Comparison of ENCODE assay signal across 9 cellular contexts in genomic region chr16:154223-155030, GRCh38. TPM values are rescaled to one million over a fixed set of nuclear protein-coding genes. Genes with fewer than 3 reads are reported as not detected.
DNase-seq lines count a peak whose midpoint lies in the region; ATAC-seq and TF ChIP-seq lines count a peak whose summit lies in the region.
"Had no signal": no experiment of that assay in that cellular context is flagged by ENCODE, and none has a peak within 500 bp of the region (broad histone marks: within the 10 kb centered on the region; RNA-seq: fewer than 3 reads in every experiment).

No MANE protein-coding gene starts in this region.

- H3K9ac ChIP-seq in smooth muscle cell (ENCODE audit: low read depth), result no peak overlapping the region

- H3K4me1 ChIP-seq in GM23338 (ENCODE audit: insufficient read depth) (peaks cover 5% of the 10 kb centered on the region; the same call in 1 of the 2 replicates), iPS DF 6.9 (ENCODE audit: control insufficient read depth, insufficient read depth, low read length) (no peaks in the 10 kb centered on the region), smooth muscle cell (ENCODE audit: low read depth) (peaks cover 8% of the 10 kb centered on the region)

- 0 out of 2 replicates have a peak, but pooled peaks cover 6% of the 10 kb centered on the region for H3F3A ChIP-seq in GM23338 (replicated peaks; ENCODE audit: low read depth)
- H3F3A ChIP-seq in smooth muscle cell (ENCODE audit: low read depth), result no peaks in the 10 kb centered on the region

- H3K36me3 Mint-ChIP-seq in GM23338 (ENCODE audit: low read depth), result no peaks in the 10 kb centered on the region
- no peaks in the 10 kb centered on the region for H3K36me3 Mint-ChIP-seq in activated naive CD8-positive, alpha-beta T cell treated with anti-CD3 and anti-CD28 coated beads for 36 hours

- TF ChIP-seq CTCF in GM23338 (conservative IDR thresholded peaks at IDR 0.05; ENCODE audit: low read depth in 2 of 2), result no peak
- no peak for TF ChIP-seq CTCF in smooth muscle cell (IDR thresholded peaks at IDR 0.05; ENCODE audit: borderline replicate concordance, insufficient read depth, poor library complexity, severe bottlenecking)

- peak overlapping the region; percentile 82 for H3K4me3 Mint-ChIP-seq in GM23338
- H3K4me3 Mint-ChIP-seq in activated naive CD8-positive, alpha-beta T cell treated with anti-CD3 and anti-CD28 coated beads for 36 hours, result peak overlapping the region; percentile 60

- no peak overlapping the region for H3K27ac Mint-ChIP-seq in GM23338
- no peak overlapping the region for H3K27ac Mint-ChIP-seq in activated naive CD8-positive, alpha-beta T cell treated with anti-CD3 and anti-CD28 coated beads for 36 hours

- H3K36me3 ChIP-seq in GM23338 (ENCODE audit: insufficient read depth) (no peaks in the 10 kb centered on the region), iPS DF 6.9 (ENCODE audit: control insufficient read depth, insufficient read depth, low read length) (no peaks in the 10 kb centered on the region), smooth muscle cell (ENCODE audit: low read depth) (no peaks in the 10 kb centered on the region)

- DNase-seq in ACHN, result peak; percentile 52
- peak; percentile 69 for DNase-seq in GM23338 (ENCODE audit: low spot score)
- peak; percentile 47 for DNase-seq in activated naive CD8-positive, alpha-beta T cell treated with anti-CD3 and anti-CD28 coated beads for 36 hours
- DNase-seq in iPS DF 6.9 (ENCODE audit: low read depth, low spot score), result no peak
- DNase-seq in smooth muscle cell (lab: John Stamatoyannopoulos, UW; ENCODE audit: unreplicated experiment), result no peak
- no peak for DNase-seq in putamen (ENCODE audit: low spot score)
- DNase-seq in SIG-M5 (lab: John Stamatoyannopoulos, UW), result no peak

- H3K4me3 ChIP-seq in GM23338 (peak overlapping the region; percentile 85), iPS DF 6.9 (ENCODE audit: low read length) (peak overlapping the region; percentile 83; the same call in 1 of the 2 replicates), smooth muscle cell (peak overlapping the region; percentile 68)

- H4K20me1 ChIP-seq in GM23338 (replicated peaks; ENCODE audit: insufficient read depth) (0 out of 2 replicates have a peak, but pooled peaks cover 3% of the 10 kb centered on the region), smooth muscle cell (ENCODE audit: low read depth) (no peaks in the 10 kb centered on the region)

- peaks cover 4% of the 10 kb centered on the region; the same call in 2 of the 3 replicates for H3K9me3 Mint-ChIP-seq in GM23338
- H3K9me3 Mint-ChIP-seq in activated naive CD8-positive, alpha-beta T cell treated with anti-CD3 and anti-CD28 coated beads for 36 hours, result no peaks in the 10 kb centered on the region

- H3K27me3 Mint-ChIP-seq in GM23338 (ENCODE audit: insufficient read depth, low read depth, poor library complexity), result peaks cover 32% of the 10 kb centered on the region
- H3K27me3 Mint-ChIP-seq in activated naive CD8-positive, alpha-beta T cell treated with anti-CD3 and anti-CD28 coated beads for 36 hours, result peaks cover 53% of the 10 kb centered on the region

- in situ Hi-C loops in ACHN (cut with HindIII; ENCODE audit: low pct_ligation_motif_present, low pct_unique_long_range_greater_than_20kb, low sequenced_read_pairs), result no loop called here

- H2AFZ ChIP-seq in GM23338 (peak overlapping the region; percentile 99), smooth muscle cell (ENCODE audit: low read depth) (peak overlapping the region; percentile 97)

- peaks cover 5% of the 10 kb centered on the region; the same call in 2 of the 3 replicates for H3K4me1 Mint-ChIP-seq in GM23338
- H3K4me1 Mint-ChIP-seq in activated naive CD8-positive, alpha-beta T cell treated with anti-CD3 and anti-CD28 coated beads for 36 hours, result peaks cover 5% of the 10 kb centered on the region

- H3K4me2 ChIP-seq in GM23338 (peak overlapping the region; percentile 98), smooth muscle cell (peak overlapping the region; percentile 97)

- ATAC-seq in GM23338 (peak; percentile 47), HG03469 (IDR thresholded peaks at IDR 0.05; ENCODE audit: unreplicated experiment) (no peak)

- H3K9me3 ChIP-seq in iPS DF 6.9 (ENCODE audit: control insufficient read depth, insufficient read depth, low read length), result no peaks in the 10 kb centered on the region
- no peaks in the 10 kb centered on the region for H3K9me3 ChIP-seq in smooth muscle cell (replicated peaks; ENCODE audit: low read depth)

- H3K27me3 ChIP-seq in GM23338 (ENCODE audit: insufficient read depth) (peaks cover 77% of the 10 kb centered on the region), iPS DF 6.9 (ENCODE audit: control insufficient read depth, insufficient read depth, low read length) (peaks cover 6% of the 10 kb centered on the region), smooth muscle cell (ENCODE audit: low read depth) (peaks cover 44% of the 10 kb centered on the region)

- H3K27ac ChIP-seq in GM23338 (ENCODE audit: low read depth), result no peak overlapping the region
- H3K27ac ChIP-seq in iPS DF 6.9 (ENCODE audit: low read length), result no peak overlapping the region
- no peak overlapping the region for H3K27ac ChIP-seq in smooth muscle cell (ENCODE audit: low read depth)
- H3K27ac ChIP-seq: epithelial cell of prostate had no signal

- no peaks in the 10 kb centered on the region for H3K9me2 ChIP-seq in GM23338 (ENCODE audit: insufficient read depth)

- H3K79me2 ChIP-seq in GM23338 (replicated peaks; ENCODE audit: insufficient read depth) (no peaks in the 10 kb centered on the region), smooth muscle cell (ENCODE audit: low read depth) (no peaks in the 10 kb centered on the region)

- WGBS in iPS DF 6.9 (ENCODE audit: insufficient coverage, insufficient read length), result no CpG with 5 or more reads among the region's 57 CpGs
- 5% methylated on average over 39 of the region's 57 CpGs for WGBS in smooth muscle cell (ENCODE audit: low lambda C conversion rate)

TF ChIP-seq in GM23338, 12 proteins besides CTCF, POLR2A, EP300 and RAD21:
- TF ChIP-seq EZH2 (IDR thresholded peaks at IDR 0.05; ENCODE audit: low read depth, unreplicated experiment) (peak; percentile 65), EZH2phosphoT487 (IDR thresholded peaks at IDR 0.05; ENCODE audit: unreplicated experiment) (no peak), JUNB (IDR thresholded peaks at IDR 0.05; ENCODE audit: unreplicated experiment) (no peak), ZNF114 (CRISPR knock-in tag; IDR thresholded peaks at IDR 0.05) (no peak)
- TF ChIP-seq, protein P1, sequence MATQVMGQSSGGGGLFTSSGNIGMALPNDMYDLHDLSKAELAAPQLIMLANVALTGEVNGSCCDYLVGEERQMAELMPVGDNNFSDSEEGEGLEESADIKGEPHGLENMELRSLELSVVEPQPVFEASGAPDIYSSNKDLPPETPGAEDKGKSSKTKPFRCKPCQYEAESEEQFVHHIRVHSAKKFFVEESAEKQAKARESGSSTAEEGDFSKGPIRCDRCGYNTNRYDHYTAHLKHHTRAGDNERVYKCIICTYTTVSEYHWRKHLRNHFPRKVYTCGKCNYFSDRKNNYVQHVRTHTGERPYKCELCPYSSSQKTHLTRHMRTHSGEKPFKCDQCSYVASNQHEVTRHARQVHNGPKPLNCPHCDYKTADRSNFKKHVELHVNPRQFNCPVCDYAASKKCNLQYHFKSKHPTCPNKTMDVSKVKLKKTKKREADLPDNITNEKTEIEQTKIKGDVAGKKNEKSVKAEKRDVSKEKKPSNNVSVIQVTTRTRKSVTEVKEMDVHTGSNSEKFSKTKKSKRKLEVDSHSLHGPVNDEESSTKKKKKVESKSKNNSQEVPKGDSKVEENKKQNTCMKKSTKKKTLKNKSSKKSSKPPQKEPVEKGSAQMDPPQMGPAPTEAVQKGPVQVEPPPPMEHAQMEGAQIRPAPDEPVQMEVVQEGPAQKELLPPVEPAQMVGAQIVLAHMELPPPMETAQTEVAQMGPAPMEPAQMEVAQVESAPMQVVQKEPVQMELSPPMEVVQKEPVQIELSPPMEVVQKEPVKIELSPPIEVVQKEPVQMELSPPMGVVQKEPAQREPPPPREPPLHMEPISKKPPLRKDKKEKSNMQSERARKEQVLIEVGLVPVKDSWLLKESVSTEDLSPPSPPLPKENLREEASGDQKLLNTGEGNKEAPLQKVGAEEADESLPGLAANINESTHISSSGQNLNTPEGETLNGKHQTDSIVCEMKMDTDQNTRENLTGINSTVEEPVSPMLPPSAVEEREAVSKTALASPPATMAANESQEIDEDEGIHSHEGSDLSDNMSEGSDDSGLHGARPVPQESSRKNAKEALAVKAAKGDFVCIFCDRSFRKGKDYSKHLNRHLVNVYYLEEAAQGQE (IDR thresholded peaks at IDR 0.05; ENCODE audit: unreplicated experiment), result no peak

RNA-seq across cellular contexts. Expression of gene HBZ, which starts 2.0 kb away (rescaled TPM):
- not detected in 2 replicates for total RNA-seq in GM23338 (2014; rRNA removed; shearing (Covaris generic))
- polyA plus RNA-seq in GM23338 (2016; fragmentation: Nextera tagmentation; extraction: Ambion mirVana) (0.39 TPM in 1 of 2 replicates, not detected in the other), smooth muscle cell (not detected in 2 replicates)
- total RNA-seq in activated naive CD8-positive, alpha-beta T cell treated with anti-CD3 and anti-CD28 coated beads for 36 hours, result not detected
- total RNA-seq in smooth muscle cell, result not detected in 2 replicates

RNA-seq across cellular contexts. Expression of gene HBM, which starts 11.4 kb away (rescaled TPM):
- not detected in 2 replicates for total RNA-seq in GM23338 (2014; rRNA removed; shearing (Covaris generic))
- polyA plus RNA-seq in GM23338 (2016; fragmentation: Nextera tagmentation; extraction: Ambion mirVana) (0.68 TPM in 1 of 2 replicates, not detected in the other), smooth muscle cell (0.40 TPM in 1 of 2 replicates, not detected in the other)
- not detected for total RNA-seq in activated naive CD8-positive, alpha-beta T cell treated with anti-CD3 and anti-CD28 coated beads for 36 hours
- not detected in 2 replicates for total RNA-seq in smooth muscle cell

RNA-seq across cellular contexts. Expression of gene NPRL3, which starts 16.0 kb away (rescaled TPM):
- 45.7 and 45.9 TPM in 2 replicates for total RNA-seq in GM23338 (2014; rRNA removed; shearing (Covaris generic))
- polyA plus RNA-seq in GM23338 (2016; fragmentation: Nextera tagmentation; extraction: Ambion mirVana), result 14.5 and 15.4 TPM in 2 replicates
- 10 to 100 TPM; 45.4 to 45.8 TPM for total RNA-seq in activated naive CD8-positive, alpha-beta T cell treated with anti-CD3 and anti-CD28 coated beads for 36 hours
- 4.6 and 15.5 TPM in 2 replicates for total RNA-seq in smooth muscle cell
- 26.1 and 28.3 TPM in 2 replicates for polyA plus RNA-seq in smooth muscle cell

RNA-seq across cellular contexts. Expression of gene HBA2, which starts 18.2 kb away (rescaled TPM):
- 1.9 TPM in 1 of 2 replicates, not detected in the other for total RNA-seq in GM23338 (2014; rRNA removed; shearing (Covaris generic))
- polyA plus RNA-seq in GM23338 (2016; fragmentation: Nextera tagmentation; extraction: Ambion mirVana), result 7.8 and 11.7 TPM in 2 replicates
- total RNA-seq in activated naive CD8-positive, alpha-beta T cell treated with anti-CD3 and anti-CD28 coated beads for 36 hours, result not detected
- total RNA-seq in smooth muscle cell, result not detected in 2 replicates
- polyA plus RNA-seq in smooth muscle cell, result not detected in 2 replicates

RNA-seq across cellular contexts. Expression of gene HBA1, which starts 22.1 kb away (rescaled TPM):
- not detected in 2 replicates for total RNA-seq in GM23338 (2014; rRNA removed; shearing (Covaris generic))
- polyA plus RNA-seq in GM23338 (2016; fragmentation: Nextera tagmentation; extraction: Ambion mirVana) (3.4 and 6.7 TPM in 2 replicates), smooth muscle cell (not detected in 2 replicates)
- total RNA-seq in activated naive CD8-positive, alpha-beta T cell treated with anti-CD3 and anti-CD28 coated beads for 36 hours, result not detected
- not detected in 2 replicates for total RNA-seq in smooth muscle cell

Comparison
In these comparisons a context has a peak if more than half of its experiments do, and no peak if none do; other contexts are left out.
1. DNase-seq: peak in ACHN (single experiment), GM23338 (single experiment) and activated naive CD8-positive, alpha-beta T cell treated with anti-CD3 and anti-CD28 coated beads for 36 hours (single experiment); none in iPS DF 6.9 (single experiment), smooth muscle cell (single experiment), putamen (single experiment) and SIG-M5 (single experiment).
2. Peak in every context shown above with its lines, with median percentiles within 50 percentile points of each other: H3K4me3 ChIP-seq.